Comparison of ENCODE assay signal across 23 cellular contexts in genomic region chr9:136722093-136722968, GRCh38. TPM values are rescaled to one million over a fixed set of nuclear protein-coding genes. Genes with fewer than 3 reads are reported as not detected.
DNase-seq lines count a peak whose midpoint lies in the region; ATAC-seq and TF ChIP-seq lines count a peak whose summit lies in the region.
"Had no signal": no experiment of that assay in that cellular context is flagged by ENCODE, and none has a peak within 500 bp of the region (broad histone marks: within the 10 kb centered on the region; RNA-seq: fewer than 3 reads in every experiment).

No MANE protein-coding gene starts in this region.

- H3K4me3 Mint-ChIP-seq in endothelial cell (ENCODE audit: unreplicated experiment) = no peak overlapping the region
- no peak overlapping the region for H3K4me3 Mint-ChIP-seq in stimulated activated effector memory CD8-positive, alpha-beta T cell treated with anti-CD3 and anti-CD28 coated beads, Interleukin-12 subunit alpha, Interleukin-12 subunit beta, amount 100 ng/mL, for 72 hours
- H3K4me3 Mint-ChIP-seq: activated B cell treated with CpG ODN at 0.5 μM for 24 hours; activated CD8-positive, alpha-beta T cell treated with anti-CD3 and anti-CD28 coated beads, Interleukin-2, amount 10 ng/mL, durations not matched to agents 7 days and 5 days; activated T-helper 1 cell treated with anti-CD3 and anti-CD28 coated beads, Interleukin-12 subunit alpha, Interleukin-12 subunit beta, Interleukin-2, Interleukin-4 antibody, amounts not matched to agents 30 ng/mL and 10 ng/mL and 1 ng/mL, durations not matched to agents 14 hours and 24 hours and 36 hours; immature natural killer cell; T-helper 1 cell treated with Interleukin-12 subunit alpha and Interleukin-12 subunit beta and Interleukin-4 antibody, amounts not matched to agents 30 μg/mL and 1 μg/mL, for 36 hours had no signal

- DNase-seq in cardiac muscle cell (ENCODE audit: low read depth in 1 of 2, low spot score in 1 of 2) = no peak
- DNase-seq in cardiac septum (ENCODE audit: low spot score) = no peak
- DNase-seq in MG63 = peak; percentile 54
- DNase-seq in endothelial cell (ENCODE audit: low spot score) = no peak
- no peak for DNase-seq in stimulated activated effector memory CD8-positive, alpha-beta T cell treated with anti-CD3 and anti-CD28 coated beads, Interleukin-12 subunit alpha, Interleukin-12 subunit beta, amount 100 ng/mL, for 72 hours (ENCODE audit: low spot score in 2 of 2)
- DNase-seq in NCI-H1417 (lab: John Stamatoyannopoulos, UW) = no peak
- DNase-seq in NCI-H2081 (lab: John Stamatoyannopoulos, UW) = no peak
- DNase-seq in dermis blood vessel endothelial cell = no peak
- DNase-seq: activated B cell treated with CpG ODN at 0.5 μM for 24 hours; activated CD8-positive, alpha-beta T cell treated with anti-CD3 and anti-CD28 coated beads, Interleukin-2, amount 10 ng/mL, durations not matched to agents 7 days and 5 days; effector CD8-positive, alpha-beta T cell; EL; head of caudate nucleus; immature natural killer cell; NK-92 treated with Interleukin-12 subunit alpha and Interleukin-12 subunit beta, amount 100 ng/mL, for 24 hours; sigmoid colon; stimulated activated CD4-positive, alpha-beta T cell treated with anti-CD3 and anti-CD28 coated beads, Interleukin-1b, Interleukin-23, amount 100 ng/mL, for 48 hours; uterus had no signal

- no peak overlapping the region for H3K4me3 ChIP-seq in cardiac muscle cell
- no peak overlapping the region for H3K4me3 ChIP-seq in MG63
- H3K4me3 ChIP-seq: breast epithelium, sigmoid colon, uterus had no signal

- ATAC-seq in stimulated activated effector memory CD8-positive, alpha-beta T cell treated with anti-CD3 and anti-CD28 coated beads, Interleukin-12 subunit alpha, Interleukin-12 subunit beta, amount 100 ng/mL, for 72 hours = no peak
- ATAC-seq: activated CD8-positive, alpha-beta T cell treated with anti-CD3 and anti-CD28 coated beads, Interleukin-2, amount 10 ng/mL, durations not matched to agents 7 days and 5 days had no signal

- peak overlapping the region; percentile 18 for H3K27ac Mint-ChIP-seq in endothelial cell (ENCODE audit: unreplicated experiment)
- H3K27ac Mint-ChIP-seq in stimulated activated effector memory CD8-positive, alpha-beta T cell treated with anti-CD3 and anti-CD28 coated beads, Interleukin-12 subunit alpha, Interleukin-12 subunit beta, amount 100 ng/mL, for 72 hours = peak overlapping the region; percentile 43
- H3K27ac Mint-ChIP-seq: activated B cell treated with CpG ODN at 0.5 μM for 24 hours; activated CD8-positive, alpha-beta T cell treated with anti-CD3 and anti-CD28 coated beads, Interleukin-2, amount 10 ng/mL, durations not matched to agents 7 days and 5 days; activated T-helper 1 cell treated with anti-CD3 and anti-CD28 coated beads, Interleukin-12 subunit alpha, Interleukin-12 subunit beta, Interleukin-2, Interleukin-4 antibody, amounts not matched to agents 30 ng/mL and 10 ng/mL and 1 ng/mL, durations not matched to agents 14 hours and 24 hours and 36 hours; T-helper 1 cell treated with Interleukin-12 subunit alpha and Interleukin-12 subunit beta and Interleukin-4 antibody, amounts not matched to agents 30 μg/mL and 1 μg/mL, for 36 hours had no signal

- H3K4me1 Mint-ChIP-seq in endothelial cell (ENCODE audit: unreplicated experiment) = peaks cover 21% of the 10 kb centered on the region
- peaks cover 28% of the 10 kb centered on the region for H3K4me1 Mint-ChIP-seq in stimulated activated effector memory CD8-positive, alpha-beta T cell treated with anti-CD3 and anti-CD28 coated beads, Interleukin-12 subunit alpha, Interleukin-12 subunit beta, amount 100 ng/mL, for 72 hours

- H3K9me3 ChIP-seq in cardiac muscle cell (ENCODE audit: low read depth) = no peaks in the 10 kb centered on the region
- no peaks in the 10 kb centered on the region for H3K9me3 ChIP-seq in MG63
- H3K9me3 ChIP-seq: breast epithelium, sigmoid colon, uterus had no signal

- H3K27me3 ChIP-seq in cardiac muscle cell (no peaks in the 10 kb centered on the region), MG63 (no peaks in the 10 kb centered on the region)
- H3K27me3 ChIP-seq: breast epithelium, sigmoid colon, uterus had no signal

- no peak for TF ChIP-seq CTCF in cardiac muscle cell (IDR thresholded peaks at IDR 0.05; ENCODE audit: low read depth, low read length)
- no peak for TF ChIP-seq CTCF in endothelial cell (IDR thresholded peaks at IDR 0.05; ENCODE audit: unreplicated experiment)

- H3K27me3 Mint-ChIP-seq in endothelial cell (ENCODE audit: unreplicated experiment) = peaks cover 27% of the 10 kb centered on the region
- H3K27me3 Mint-ChIP-seq: activated B cell treated with CpG ODN at 0.5 μM for 24 hours had no signal

- H3K9me3 Mint-ChIP-seq in endothelial cell (ENCODE audit: unreplicated experiment) = no peaks in the 10 kb centered on the region
- H3K9me3 Mint-ChIP-seq in stimulated activated effector memory CD8-positive, alpha-beta T cell treated with anti-CD3 and anti-CD28 coated beads, Interleukin-12 subunit alpha, Interleukin-12 subunit beta, amount 100 ng/mL, for 72 hours = no peaks in the 10 kb centered on the region
- H3K9me3 Mint-ChIP-seq: activated B cell treated with CpG ODN at 0.5 μM for 24 hours; activated T-helper 1 cell treated with anti-CD3 and anti-CD28 coated beads, Interleukin-12 subunit alpha, Interleukin-12 subunit beta, Interleukin-2, Interleukin-4 antibody, amounts not matched to agents 30 ng/mL and 10 ng/mL and 1 ng/mL, durations not matched to agents 14 hours and 24 hours and 36 hours; immature natural killer cell; T-helper 1 cell treated with Interleukin-12 subunit alpha and Interleukin-12 subunit beta and Interleukin-4 antibody, amounts not matched to agents 30 μg/mL and 1 μg/mL, for 36 hours had no signal

- peaks cover 9% of the 10 kb centered on the region for H3K4me1 ChIP-seq in cardiac muscle cell (ENCODE audit: low read depth)

- intact Hi-C loops in cardiac septum (cut with DNase I) = loop anchor here (5.0 kb wide), 1 partner anchor 45 kb away; no protein-coding TSS in a partner anchor

- H3K27ac ChIP-seq in cardiac muscle cell = peak overlapping the region; percentile 39

- H3K36me3 ChIP-seq in cardiac muscle cell (peaks cover 44% of the 10 kb centered on the region), MG63 (peaks cover 52% of the 10 kb centered on the region)
- H3K36me3 ChIP-seq: uterus had no signal

- H3K36me3 Mint-ChIP-seq in endothelial cell (ENCODE audit: low read depth, unreplicated experiment) = peaks cover 28% of the 10 kb centered on the region
- H3K36me3 Mint-ChIP-seq in stimulated activated effector memory CD8-positive, alpha-beta T cell treated with anti-CD3 and anti-CD28 coated beads, Interleukin-12 subunit alpha, Interleukin-12 subunit beta, amount 100 ng/mL, for 72 hours = peaks cover 66% of the 10 kb centered on the region

RNA-seq across cellular contexts. Expression of gene DIPK1B, which starts 10.0 kb away (rescaled TPM):
- total RNA-seq in cardiac muscle cell (163 and 188 TPM in 2 replicates), cardiac septum (28.3 TPM), endothelial cell (ENCODE audit: unreplicated experiment) (293 TPM), dermis blood vessel endothelial cell (172 and 238 TPM in 2 replicates)
- polyA plus RNA-seq in cardiac muscle cell = 162 and 190 TPM in 2 replicates
- total RNA-seq in MG63 (2014; rRNA removed; shearing (Covaris generic); ENCODE audit: low replicate concordance) = 11.5 and 13.3 TPM in 2 replicates
- total RNA-seq: MCF 10A had no signal

RNA-seq across cellular contexts. Expression of gene LCN10, which starts 20.4 kb away (rescaled TPM):
- total RNA-seq in cardiac muscle cell (0.63 TPM in 1 of 2 replicates, not detected in the other), cardiac septum (3.3 TPM), endothelial cell (ENCODE audit: unreplicated experiment) (not detected), dermis blood vessel endothelial cell (0.05 TPM in 1 of 2 replicates, not detected in the other)
- polyA plus RNA-seq in cardiac muscle cell = 0.25 and 0.71 TPM in 2 replicates
- not detected in 2 replicates for total RNA-seq in MG63 (2014; rRNA removed; shearing (Covaris generic); ENCODE audit: low replicate concordance)
- total RNA-seq: MCF 10A, osteocyte had no signal
- polyA plus RNA-seq: immature natural killer cell had no signal

RNA-seq across cellular contexts. Expression of gene LCN6, which starts 26.0 kb away (rescaled TPM):
- total RNA-seq in cardiac muscle cell (not detected in 2 replicates), cardiac septum (4.5 TPM), endothelial cell (ENCODE audit: unreplicated experiment) (not detected), dermis blood vessel endothelial cell (0.68 TPM in 1 of 2 replicates, not detected in the other)
- not detected in 2 replicates for polyA plus RNA-seq in cardiac muscle cell
- total RNA-seq in MG63 (2014; rRNA removed; shearing (Covaris generic); ENCODE audit: low replicate concordance) = not detected in 2 replicates
- total RNA-seq: activated B cell treated with CpG ODN at 0.5 μM for 24 hours; activated CD8-positive, alpha-beta T cell treated with anti-CD3 and anti-CD28 coated beads, Interleukin-2, amount 10 ng/mL, durations not matched to agents 7 days and 5 days; activated T-helper 1 cell treated with anti-CD3 and anti-CD28 coated beads, Interleukin-12 subunit alpha, Interleukin-12 subunit beta, Interleukin-2, Interleukin-4 antibody, amounts not matched to agents 30 ng/mL and 10 ng/mL and 1 ng/mL, durations not matched to agents 14 hours and 24 hours and 36 hours; MCF 10A; osteocyte had no signal
- polyA plus RNA-seq: immature natural killer cell had no signal

RNA-seq across cellular contexts. Expression of gene AGPAT2, which starts 35.1 kb away (rescaled TPM):
- total RNA-seq in cardiac muscle cell (59.0 and 72.5 TPM in 2 replicates), cardiac septum (48.4 TPM), endothelial cell (ENCODE audit: unreplicated experiment) (38.9 TPM), dermis blood vessel endothelial cell (46.1 and 62.6 TPM in 2 replicates)
- polyA plus RNA-seq in cardiac muscle cell = 103 and 104 TPM in 2 replicates
- total RNA-seq in MG63 (2014; rRNA removed; shearing (Covaris generic); ENCODE audit: low replicate concordance) = 58.8 and 116 TPM in 2 replicates

RNA-seq across cellular contexts. Expression of gene LCN8, which starts 35.7 kb away (rescaled TPM):
- not detected in 2 replicates for total RNA-seq in cardiac muscle cell
- polyA plus RNA-seq in cardiac muscle cell = 0.81 TPM in 1 of 2 replicates, not detected in the other
- total RNA-seq in cardiac septum = not detected
- not detected in 2 replicates for total RNA-seq in MG63 (2014; rRNA removed; shearing (Covaris generic); ENCODE audit: low replicate concordance)
- total RNA-seq in endothelial cell (ENCODE audit: unreplicated experiment) = not detected
- total RNA-seq in dermis blood vessel endothelial cell = not detected in 2 replicates
- total RNA-seq: activated CD8-positive, alpha-beta T cell treated with anti-CD3 and anti-CD28 coated beads, Interleukin-2, amount 10 ng/mL, durations not matched to agents 7 days and 5 days; activated T-helper 1 cell treated with anti-CD3 and anti-CD28 coated beads, Interleukin-12 subunit alpha, Interleukin-12 subunit beta, Interleukin-2, Interleukin-4 antibody, amounts not matched to agents 30 ng/mL and 10 ng/mL and 1 ng/mL, durations not matched to agents 14 hours and 24 hours and 36 hours; breast epithelium; MCF 10A; osteocyte; sigmoid colon had no signal
